Comparison of ENCODE assay signal across 26 cellular contexts in genomic region chr6:110671447-110671846, GRCh38.
"Had no signal": no experiment of that assay in that cellular context is flagged by ENCODE, and none has a peak within 500 bp of the region (broad histone marks: within the 10 kb centered on the region; RNA-seq: fewer than 3 reads in every experiment).

No MANE protein-coding gene starts in this region.

- H3K27me3 ChIP-seq: adrenal gland, body of pancreas, gastroesophageal sphincter, hepatocyte, sigmoid colon, tibial artery, upper lobe of right lung had no signal

- H3K36me3 ChIP-seq: adrenal gland, gastroesophageal sphincter, lower lobe of right lung, sigmoid colon, tibial artery, upper lobe of right lung had no signal

- H3K4me3 ChIP-seq: adrenal gland, body of pancreas, coronary artery, gastroesophageal sphincter, hepatocyte, lower lobe of right lung, sigmoid colon, smooth muscle cell, tibial artery, upper lobe of right lung had no signal

- H3K4me1 ChIP-seq: adrenal gland, body of pancreas, gastroesophageal sphincter, lower lobe of right lung, sigmoid colon, tibial artery, upper lobe of right lung had no signal

- H3K9me3 ChIP-seq: adrenal gland, body of pancreas, gastroesophageal sphincter, lower lobe of right lung, sigmoid colon, tibial artery, upper lobe of right lung had no signal

- DNase-seq: activated CD4-positive, alpha-beta T cell treated with anti-CD3 and anti-CD28 coated beads for 48 hours; activated CD4-positive, alpha-beta T cell treated with anti-CD3 and anti-CD28 coated beads, Interleukin-2, amount 50 U/mL, for 48 hours; activated CD8-positive, alpha-beta memory T cell treated with anti-CD3 and anti-CD28 coated beads for 24 hours; activated effector memory CD4-positive, alpha-beta T cell treated with Interleukin-2 at 50 U/mL for 16 hours; activated naive CD4-positive, alpha-beta T cell treated with anti-CD3 and anti-CD28 coated beads for 36 hours; activated naive CD8-positive, alpha-beta T cell treated with anti-CD3 and anti-CD28 coated beads for 36 hours; adrenal gland; aorta; body of pancreas; cerebellar nuclear complex; left cardiac atrium; lower lobe of right lung; mesendoderm; retina; sigmoid colon; stimulated activated CD4-positive, alpha-beta T cell treated with anti-CD3 and anti-CD28 coated beads, Interleukin-1b, Interleukin-23, amount 100 ng/mL, for 48 hours; stimulated activated CD4-positive, alpha-beta T cell treated with anti-CD3 and anti-CD28 coated beads, Interleukin-4, amount 100 ng/mL, for 4 hours; stimulated activated CD8-positive, alpha-beta memory T cell treated with anti-CD3 and anti-CD28 coated beads, Interleukin-4, amount 100 ng/mL, for 48 hours; stimulated activated naive CD8-positive, alpha-beta T cell treated with anti-CD3 and anti-CD28 coated beads, Interleukin-15, amount 100 ng/mL, for 72 hours; T-cell; tibial artery; upper lobe of right lung had no signal

- H3K27ac ChIP-seq: adrenal gland, body of pancreas, coronary artery, gastroesophageal sphincter, hepatocyte, lower lobe of right lung, sigmoid colon, tibial artery, upper lobe of right lung had no signal
